ENCODE assay signal across 22 cellular contexts in genomic region chr12:133201888-133202287, GRCh38. TPM values are rescaled to one million over a fixed set of nuclear protein-coding genes. Genes with fewer than 3 reads are reported as not detected.
DNase-seq lines count a peak whose midpoint lies in the region; ATAC-seq and TF ChIP-seq lines count a peak whose summit lies in the region.
"Had no signal": no experiment of that assay in that cellular context is flagged by ENCODE, and none has a peak within 500 bp of the region (broad histone marks: within the 10 kb centered on the region; RNA-seq: fewer than 3 reads in every experiment).

No MANE protein-coding gene starts in this region.

- no peak for DNase-seq in endodermal cell
- DNase-seq in omental fat pad (ENCODE audit: low spot score): no peak
- DNase-seq in NOMO-1 treated with DMSO at 0.1 percent for 48 hours (lab: John Stamatoyannopoulos, UW; ENCODE audit: unreplicated experiment): no peak
- DNase-seq in NK-92 treated with Interleukin-12 subunit alpha and Interleukin-12 subunit beta, amount 100 ng/mL, for 24 hours (lab: John Stamatoyannopoulos, UW): no peak
- DNase-seq: GDM1, KG1, NCI-H1105 treated with DMSO at 0.1 percent for 48 hours, NCI-H1694, NCI-H2081, NCI-H2171, NCI-H524 treated with DMSO at 0.1 percent for 48 hours, NCI-H82 had no signal

- no peaks in the 10 kb centered on the region for H4K20me1 ChIP-seq in BLaER1 treated with 17β-estradiol and CSF1 and Interleukin-3, amounts not matched to agents 10 nM and 100 nM

- 55% methylated on average over 1 of the region's 2 CpGs for WGBS in HUES64
- 80 to 82% methylated on average over 2 of the region's 2 CpGs for WGBS in endodermal cell (ENCODE audit: insufficient coverage in 1 of 2, insufficient read length in 1 of 2), 2 experiments

- peaks cover 65 to 74% (median 69%) of the 10 kb centered on the region in 11 experiments for H3K36me3 ChIP-seq in BLaER1 treated with 17β-estradiol and CSF1 and Interleukin-3, amounts not matched to agents 10 nM and 100 nM
- H3K36me3 ChIP-seq in HUES64 (ENCODE audit: insufficient read depth, low read length) (peaks cover 57% of the 10 kb centered on the region), endodermal cell (ENCODE audit: control insufficient read depth, insufficient read depth, low read length) (peaks cover 55% of the 10 kb centered on the region), muscle layer of duodenum (ENCODE audit: control insufficient read depth in 1 of 2, insufficient read depth in 2 of 2, low read length in 2 of 2) (peaks cover 31 to 52% of the 10 kb centered on the region in 2 donors)

- peaks cover 82% of the 10 kb centered on the region for H3K9me3 Mint-ChIP-seq in endodermal cell

- ATAC-seq in HG02759 (IDR thresholded peaks at IDR 0.05; ENCODE audit: unreplicated experiment): no peak
- no peak for ATAC-seq in omental fat pad (ENCODE audit: low FRiP score)
- ATAC-seq: HCT116, Right ventricle myocardium inferior had no signal

- TF ChIP-seq CTCF in endodermal cell (conservative IDR thresholded peaks at IDR 0.05): no peak
- no peak for TF ChIP-seq CTCF in omental fat pad (IDR thresholded peaks at IDR 0.05)

- H3K27ac Mint-ChIP-seq in endodermal cell: no peak overlapping the region

- no peaks in the 10 kb centered on the region for H3K27me3 Mint-ChIP-seq in endodermal cell (ENCODE audit: insufficient read depth)

- no peaks in the 10 kb centered on the region; a peak in 1 of 22 replicates for H3K27me3 ChIP-seq in BLaER1 treated with 17β-estradiol and CSF1 and Interleukin-3, amounts not matched to agents 10 nM and 100 nM
- no peaks in the 10 kb centered on the region for H3K27me3 ChIP-seq in HUES64 (ENCODE audit: insufficient read depth, low read length)
- H3K27me3 ChIP-seq in endodermal cell (ENCODE audit: control insufficient read depth, insufficient read depth, low read length, poor library complexity, severe bottlenecking): no peaks in the 10 kb centered on the region
- H3K27me3 ChIP-seq in muscle layer of duodenum (ENCODE audit: low read depth, low read length): no peaks in the 10 kb centered on the region

- no peaks in the 10 kb centered on the region for H3K4me1 ChIP-seq in BLaER1 treated with 17β-estradiol and CSF1 and Interleukin-3, amounts not matched to agents 10 nM and 100 nM
- H3K4me1 ChIP-seq in HUES64 (ENCODE audit: insufficient read depth, low read length): no peaks in the 10 kb centered on the region
- H3K4me1 ChIP-seq in endodermal cell (ENCODE audit: control insufficient read depth, insufficient read depth, low read length): no peaks in the 10 kb centered on the region
- H3K4me1 ChIP-seq in muscle layer of duodenum (ENCODE audit: control insufficient read depth in 1 of 2, insufficient read depth in 2 of 2, low read length in 2 of 2): no peaks in the 10 kb centered on the region

- H3K4me1 Mint-ChIP-seq in endodermal cell: no peaks in the 10 kb centered on the region

- peaks cover 78 to 83% (median 80%) of the 10 kb centered on the region in 11 experiments for H3K9me3 ChIP-seq in BLaER1 treated with 17β-estradiol and CSF1 and Interleukin-3, amounts not matched to agents 10 nM and 100 nM (replicated peaks in 1 of 11)
- H3K9me3 ChIP-seq in HUES64 (ENCODE audit: insufficient read depth, low read depth, low read length) (peaks cover 67% of the 10 kb centered on the region), endodermal cell (ENCODE audit: control insufficient read depth, low read length) (peaks cover 67% of the 10 kb centered on the region), muscle layer of duodenum (ENCODE audit: control insufficient read depth in 1 of 2, low read length in 2 of 2) (peaks cover 63 to 64% of the 10 kb centered on the region in 2 donors)

- H3K4me2 ChIP-seq in BLaER1 treated with 17β-estradiol and CSF1 and Interleukin-3, amounts not matched to agents 10 nM and 100 nM: no peak overlapping the region

- H3K4me3 Mint-ChIP-seq in endodermal cell: no peak overlapping the region

- H3K27ac ChIP-seq in BLaER1 treated with 17β-estradiol and CSF1 and Interleukin-3, amounts not matched to agents 10 nM and 100 nM: no peak overlapping the region
- H3K27ac ChIP-seq in HUES64 (ENCODE audit: low read depth, low read length) (no peak overlapping the region), endodermal cell (ENCODE audit: low read depth, low read length) (no peak overlapping the region), muscle layer of duodenum (ENCODE audit: low read length) (no peak overlapping the region)
- H3K27ac ChIP-seq: C4-2B had no signal

- H3K4me3 ChIP-seq in BLaER1 treated with 17β-estradiol and CSF1 and Interleukin-3, amounts not matched to agents 10 nM and 100 nM: peak overlapping the region; percentile 2 to 56 (median 40); a peak in 11 of 20 replicates
- H3K4me3 ChIP-seq in HUES64 (ENCODE audit: low read length) (peak overlapping the region; percentile 28), endodermal cell (ENCODE audit: low read length) (peak overlapping the region; percentile 81), muscle layer of duodenum (ENCODE audit: low read depth in 1 of 2, low read length in 2 of 2) (peak overlapping the region; percentile 50 to 66)

- H3K9ac ChIP-seq in BLaER1 treated with 17β-estradiol and CSF1 and Interleukin-3, amounts not matched to agents 10 nM and 100 nM: no peak overlapping the region
- H3K9ac ChIP-seq in HUES64 (ENCODE audit: low read depth, low read length) (no peak overlapping the region), endodermal cell (ENCODE audit: extremely low read depth, low read length, poor library complexity, severe bottlenecking) (no peak overlapping the region)

- peaks cover 71% of the 10 kb centered on the region for H3K36me3 Mint-ChIP-seq in endodermal cell (ENCODE audit: low read depth)

RNA-seq across cellular contexts. Expression of gene ZNF268, which starts 20.6 kb away (rescaled TPM):
- 17.4 TPM for polyA plus RNA-seq in HUES64 (2013, experiment 1 of 2)
- polyA plus RNA-seq in HUES64 (2013, experiment 2 of 2): 15.8 TPM
- total RNA-seq in endodermal cell (10 to 100 TPM; 26.4 to 39.5 TPM), omental fat pad (10 to 100 TPM; 10.8 to 20.5 (median 15.0) TPM)
- polyA plus RNA-seq in endodermal cell (2013, experiment 1 of 2): 22.4 TPM
- polyA plus RNA-seq in endodermal cell (2013, experiment 2 of 2): 21.2 TPM

RNA-seq across cellular contexts. Expression of gene ANHX, which starts 33.8 kb away (rescaled TPM):
- not detected for polyA plus RNA-seq in HUES64 (2013, experiment 1 of 2)
- polyA plus RNA-seq in HUES64 (2013, experiment 2 of 2): not detected
- total RNA-seq in endodermal cell (not detected), omental fat pad (not detected)
- polyA plus RNA-seq in endodermal cell (2013, experiment 1 of 2): not detected
- not detected for polyA plus RNA-seq in endodermal cell (2013, experiment 2 of 2)
- total RNA-seq: Daoy, H1, Right ventricle myocardium inferior, SK-MEL-5 had no signal
- polyA plus RNA-seq: H1 had no signal

Comparison
In these comparisons a context has a peak if more than half of its experiments do, and no peak if none do; other contexts are left out.
1. H3K4me3 ChIP-seq: peak in every context shown above with its lines; median percentile 81 in endodermal cell; 58 in muscle layer of duodenum; 40 in BLaER1 treated with 17β-estradiol and CSF1 and Interleukin-3, amounts not matched to agents 10 nM and 100 nM; 28 in HUES64.